20 cellular contexts compared by ENCODE assay signal in the genomic region with DNA sequence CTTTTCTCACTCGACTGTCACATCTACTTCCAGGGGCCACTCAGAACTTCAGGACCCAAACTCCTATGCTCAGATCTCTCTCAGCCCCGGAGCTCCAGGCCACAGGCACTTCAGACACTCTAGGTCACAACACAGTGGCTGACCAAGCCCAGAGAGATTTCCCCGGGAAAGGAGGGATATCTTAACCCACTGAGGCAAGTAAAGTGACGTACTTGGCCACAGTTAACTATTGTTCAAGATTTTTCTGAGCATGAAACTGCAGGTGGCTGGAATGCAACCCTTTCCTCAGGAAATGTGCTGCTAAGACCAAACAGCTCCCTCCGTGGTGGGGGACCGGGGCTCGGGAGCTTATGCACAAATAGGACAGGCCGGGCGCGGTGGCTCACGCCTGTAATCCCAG. TPM values are rescaled to one million over a fixed set of nuclear protein-coding genes. Genes with fewer than 3 reads are reported as not detected.
DNase-seq lines count a peak whose midpoint lies in the region; ATAC-seq, FAIRE-seq and TF ChIP-seq lines count a peak whose summit lies in the region.
"Had no signal": no experiment of that assay in that cellular context is flagged by ENCODE, and none has a peak within 500 bp of the region (broad histone marks: within the 10 kb centered on the region; RNA-seq: fewer than 3 reads in every experiment).

No MANE protein-coding gene starts in this region.

- no peaks in the 10 kb centered on the region for H3K9me3 ChIP-seq in left ventricle myocardium inferior (replicated peaks)
- H3K9me3 ChIP-seq in right atrium auricular region: no peaks in the 10 kb centered on the region
- no peaks in the 10 kb centered on the region for H3K9me3 ChIP-seq in endothelial cell of umbilical vein (replicated peaks; ENCODE audit: control insufficient read depth, insufficient read depth, low read length)
- H3K9me3 ChIP-seq: A549, BLaER1, Peyer's patch had no signal

- no peaks in the 10 kb centered on the region for H3K9me1 ChIP-seq in endothelial cell of umbilical vein (replicated peaks; ENCODE audit: control insufficient read depth, extremely low read depth, insufficient read depth, low read length)

- intact Hi-C loops in left ventricle myocardium inferior (cut with micrococcal nuclease) (no loop called here), endothelial cell of umbilical vein (cut with micrococcal nuclease) (no loop called here)

- H3K4me1 ChIP-seq in left ventricle myocardium inferior: peaks cover 61% of the 10 kb centered on the region
- H3K4me1 ChIP-seq in right atrium auricular region: peaks cover 0 to 18% of the 10 kb centered on the region in 2 donors
- no peaks in the 10 kb centered on the region for H3K4me1 ChIP-seq in endothelial cell of umbilical vein (ENCODE audit: control insufficient read depth, extremely low read depth, insufficient read depth, low read length)
- H3K4me1 ChIP-seq: A549 had no signal

- no peaks in the 10 kb centered on the region for H3K79me2 ChIP-seq in endothelial cell of umbilical vein (ENCODE audit: control insufficient read depth, insufficient read depth, low read length)

- no peaks in the 10 kb centered on the region for H3K9me3 Mint-ChIP-seq in stimulated activated memory B cell treated with anti-CD40 and anti-IgM and Interleukin-4, amounts not matched to agents 10 μg/mL and 1 μg/mL and 100 μg/mL, for 72 hours

- no peak overlapping the region for H3K4me2 ChIP-seq in endothelial cell of umbilical vein (ENCODE audit: insufficient read depth, low read length)
- H3K4me2 ChIP-seq: A549, BLaER1 had no signal

- TF ChIP-seq CTCF in left ventricle myocardium inferior (IDR thresholded peaks at IDR 0.05; ENCODE audit: borderline replicate concordance): no peak
- TF ChIP-seq CTCF in right atrium auricular region (IDR thresholded peaks at IDR 0.05): no peak
- no peak for TF ChIP-seq CTCF in RWPE1 (conservative IDR thresholded peaks at IDR 0.05; ENCODE audit: low read depth)
- no peak for TF ChIP-seq CTCF in endothelial cell of umbilical vein (IDR thresholded peaks at IDR 0.05; ENCODE audit: extremely low read depth in 1 of 2, insufficient read depth in 1 of 2, low read depth in 1 of 2, low read length in 2 of 2)

- CTCF ChIA-PET in RWPE1 (lab: Yijun Ruan, JAX) (no interaction called here), endothelial cell of umbilical vein (lab: Charles Lee) (interaction anchor here (1.0 to 2.0 kb wide), 2 partner anchors 81 to 82 kb away, joined by 3 to 9 read pairs; no protein-coding TSS in a partner anchor)

- no peaks in the 10 kb centered on the region for H3K36me3 ChIP-seq in left ventricle myocardium inferior
- H3K36me3 ChIP-seq in right atrium auricular region: no peaks in the 10 kb centered on the region
- no peaks in the 10 kb centered on the region for H3K36me3 ChIP-seq in endothelial cell of umbilical vein (ENCODE audit: control insufficient read depth in 2 of 2, extremely low read depth in 1 of 2, insufficient read depth in 2 of 2, low read length in 2 of 2)
- H3K36me3 ChIP-seq: Peyer's patch had no signal

- POLR2A ChIA-PET in RWPE1 (lab: Yijun Ruan, JAX; ENCODE audit: low non-redundant PET): no interaction called here
- POLR2A ChIA-PET in endothelial cell of umbilical vein (lab: Charles Lee): no interaction called here

- no peak for TF ChIP-seq POLR2A in endothelial cell of umbilical vein (IDR thresholded peaks at IDR 0.05; ENCODE audit: low read depth, low read length)

- no peak overlapping the region for H3K9ac ChIP-seq in endothelial cell of umbilical vein (replicated peaks; ENCODE audit: extremely low read depth, insufficient read depth, low read length)
- H3K9ac ChIP-seq: BLaER1 had no signal

- ATAC-seq in stimulated activated memory B cell treated with anti-CD40 and anti-IgM and Interleukin-4, amounts not matched to agents 10 μg/mL and 1 μg/mL and 100 μg/mL, for 72 hours: no peak
- ATAC-seq: A549 had no signal

- peaks cover 6% of the 10 kb centered on the region for H3K36me3 Mint-ChIP-seq in stimulated activated memory B cell treated with anti-CD40 and anti-IgM and Interleukin-4, amounts not matched to agents 10 μg/mL and 1 μg/mL and 100 μg/mL, for 72 hours

- peak overlapping the region; percentile 69 for H3K27ac ChIP-seq in left ventricle myocardium inferior (replicated peaks)
- peak overlapping the region in 1 of 2 donors; percentile 54 for H3K27ac ChIP-seq in right atrium auricular region
- H3K27ac ChIP-seq in RWPE1: peak overlapping the region; percentile 9; the same call in 1 of the 2 replicates
- no peak overlapping the region for H3K27ac ChIP-seq in endothelial cell of umbilical vein (ENCODE audit: insufficient read depth, low read depth, low read length)
- H3K27ac ChIP-seq: A549, BLaER1 had no signal

- peaks cover 61% of the 10 kb centered on the region for H3K4me1 Mint-ChIP-seq in stimulated activated memory B cell treated with anti-CD40 and anti-IgM and Interleukin-4, amounts not matched to agents 10 μg/mL and 1 μg/mL and 100 μg/mL, for 72 hours

- H3K4me3 ChIP-seq in left ventricle myocardium inferior: no peak overlapping the region
- no peak overlapping the region for H3K4me3 ChIP-seq in right atrium auricular region
- H3K4me3 ChIP-seq in endothelial cell of umbilical vein (replicated peaks in 1 of 3; ENCODE audit: insufficient read depth in 1 of 3, low read depth in 1 of 3, low read length in 3 of 3): no peak overlapping the region
- H3K4me3 ChIP-seq: A549, BLaER1, Peyer's patch had no signal

- FAIRE-seq in endothelial cell of umbilical vein (lab: Jason Lieb, UNC): peak; percentile 61
- FAIRE-seq: A549 had no signal

- H3K4me3 Mint-ChIP-seq in stimulated activated memory B cell treated with anti-CD40 and anti-IgM and Interleukin-4, amounts not matched to agents 10 μg/mL and 1 μg/mL and 100 μg/mL, for 72 hours: no peak overlapping the region

- H3K27me3 ChIP-seq in left ventricle myocardium inferior (ENCODE audit: low read depth) (no peaks in the 10 kb centered on the region), right atrium auricular region (no peaks in the 10 kb centered on the region), endothelial cell of umbilical vein (ENCODE audit: control insufficient read depth in 2 of 2, insufficient read depth in 2 of 2, low read length in 2 of 2) (no peaks in the 10 kb centered on the region)
- H3K27me3 ChIP-seq: BLaER1, Peyer's patch had no signal

- BruUV-seq in endothelial cell of umbilical vein (replicated peaks; lab: Mats Ljungman, UMichigan): no TSS peak

- H3K27me3 Mint-ChIP-seq in stimulated activated memory B cell treated with anti-CD40 and anti-IgM and Interleukin-4, amounts not matched to agents 10 μg/mL and 1 μg/mL and 100 μg/mL, for 72 hours: no peaks in the 10 kb centered on the region

- H3K27ac Mint-ChIP-seq in stimulated activated memory B cell treated with anti-CD40 and anti-IgM and Interleukin-4, amounts not matched to agents 10 μg/mL and 1 μg/mL and 100 μg/mL, for 72 hours: peak overlapping the region; percentile 38

- DNase-seq in left ventricle myocardium inferior (no peak), right atrium auricular region (ENCODE audit: low spot score) (no peak), RWPE1 (ENCODE audit: low spot score) (no peak), endothelial cell of umbilical vein (ENCODE audit: low read depth, low spot score) (peak; percentile 78), SW 1271 (lab: John Stamatoyannopoulos, UW) (no peak), Ammon's horn (ENCODE audit: low spot score) (no peak)
- no peak for DNase-seq in stimulated activated CD4-positive, alpha-beta T cell treated with anti-CD3 and anti-CD28 coated beads, Interleukin-4, amount 100 ng/mL, for 1 hour
- DNase-seq: DMS79 treated with DMSO at 0.1 percent for 48 hours; KG1; NCI-H1105 treated with DMSO at 0.1 percent for 48 hours; NCI-H1694; NCI-H2081 treated with DMSO at 0.1 percent for 48 hours; NK-92 treated with Interleukin-12 subunit alpha and Interleukin-12 subunit beta, amount 100 ng/mL, for 24 hours; Peyer's patch; SHP77 had no signal

- no peaks in the 10 kb centered on the region for H4K20me1 ChIP-seq in endothelial cell of umbilical vein (replicated peaks; ENCODE audit: control insufficient read depth, extremely low read depth, insufficient read depth, low read length)

- dilution Hi-C loops in endothelial cell of umbilical vein (cut with MboI; ENCODE audit: extremely low pct_ligation_motif_present, low sequenced_read_pairs): no loop called here

- no peak overlapping the region for H2AFZ ChIP-seq in endothelial cell of umbilical vein (ENCODE audit: low read depth, low read length)

RNA-seq across cellular contexts. Expression of a gene that starts 23.9 kb away (rescaled TPM):
- total RNA-seq in left ventricle myocardium inferior (25.3 TPM), right atrium auricular region (10 to 100 TPM; 15.8 to 33.5 TPM), endothelial cell of umbilical vein (13.8 and 15.4 TPM in 2 replicates)
- 16.0 and 17.1 TPM in 2 replicates for polyA plus RNA-seq in endothelial cell of umbilical vein
- polyA plus RNA-seq in endothelial cell of umbilical vein (2011; cell fraction: cytosol; rRNA removed): 14.5 and 14.6 TPM in 2 replicates
- 8.3 and 8.4 TPM in 2 replicates for polyA plus RNA-seq in endothelial cell of umbilical vein (2011; cell fraction: nucleus; rRNA removed)
- 7.5 and 9.7 TPM in 2 replicates for polyA plus RNA-seq in endothelial cell of umbilical vein (2012)
- 15.8 and 23.6 TPM in 2 replicates for polyA minus RNA-seq in endothelial cell of umbilical vein
- 3.9 TPM for polyA minus RNA-seq in endothelial cell of umbilical vein (2011; cell fraction: cytosol; rRNA and poly(A)+ RNA removed)
- polyA minus RNA-seq in endothelial cell of umbilical vein (2011; cell fraction: nucleus; rRNA and poly(A)+ RNA removed): 6.0 and 8.0 TPM in 2 replicates

RNA-seq across cellular contexts. Expression of a gene that starts 41.3 kb away (rescaled TPM):
- total RNA-seq in left ventricle myocardium inferior: 5.1 TPM
- 10 to 100 TPM in 1 of 2 donors, 1 to 10 TPM in 1; 6.2 to 12.1 TPM for total RNA-seq in right atrium auricular region
- total RNA-seq in endothelial cell of umbilical vein: 26.7 and 30.3 TPM in 2 replicates
- polyA plus RNA-seq in endothelial cell of umbilical vein: 13.4 and 17.9 TPM in 2 replicates
- polyA plus RNA-seq in endothelial cell of umbilical vein (2011; cell fraction: cytosol; rRNA removed): 9.8 and 13.2 TPM in 2 replicates
- polyA plus RNA-seq in endothelial cell of umbilical vein (2011; cell fraction: nucleus; rRNA removed): 6.1 and 14.3 TPM in 2 replicates
- 13.1 and 37.5 TPM in 2 replicates for polyA plus RNA-seq in endothelial cell of umbilical vein (2012)
- 5.6 and 6.7 TPM in 2 replicates for polyA minus RNA-seq in endothelial cell of umbilical vein
- polyA minus RNA-seq in endothelial cell of umbilical vein (2011; cell fraction: cytosol; rRNA and poly(A)+ RNA removed): not detected
- polyA minus RNA-seq in endothelial cell of umbilical vein (2011; cell fraction: nucleus; rRNA and poly(A)+ RNA removed): 3.5 and 6.2 TPM in 2 replicates
- total RNA-seq: H4, HT-29 had no signal

RNA-seq across cellular contexts. Expression of a gene that starts 53.4 kb away (rescaled TPM):
- total RNA-seq in left ventricle myocardium inferior (32.8 TPM), right atrium auricular region (10 to 100 TPM; 61.4 to 61.7 TPM), endothelial cell of umbilical vein (154 and 186 TPM in 2 replicates)
- polyA plus RNA-seq in endothelial cell of umbilical vein: 94.3 and 126 TPM in 2 replicates
- 64.2 and 67.9 TPM in 2 replicates for polyA plus RNA-seq in endothelial cell of umbilical vein (2011; cell fraction: cytosol; rRNA removed)
- 57.6 and 70.4 TPM in 2 replicates for polyA plus RNA-seq in endothelial cell of umbilical vein (2011; cell fraction: nucleus; rRNA removed)
- 74.7 and 84.2 TPM in 2 replicates for polyA plus RNA-seq in endothelial cell of umbilical vein (2012)
- polyA minus RNA-seq in endothelial cell of umbilical vein: 65.0 and 69.3 TPM in 2 replicates
- polyA minus RNA-seq in endothelial cell of umbilical vein (2011; cell fraction: cytosol; rRNA and poly(A)+ RNA removed): 43.9 TPM
- polyA minus RNA-seq in endothelial cell of umbilical vein (2011; cell fraction: nucleus; rRNA and poly(A)+ RNA removed): 22.8 and 42.8 TPM in 2 replicates
